ENCODE assay signal across 1 cellular context in the genomic region with DNA sequence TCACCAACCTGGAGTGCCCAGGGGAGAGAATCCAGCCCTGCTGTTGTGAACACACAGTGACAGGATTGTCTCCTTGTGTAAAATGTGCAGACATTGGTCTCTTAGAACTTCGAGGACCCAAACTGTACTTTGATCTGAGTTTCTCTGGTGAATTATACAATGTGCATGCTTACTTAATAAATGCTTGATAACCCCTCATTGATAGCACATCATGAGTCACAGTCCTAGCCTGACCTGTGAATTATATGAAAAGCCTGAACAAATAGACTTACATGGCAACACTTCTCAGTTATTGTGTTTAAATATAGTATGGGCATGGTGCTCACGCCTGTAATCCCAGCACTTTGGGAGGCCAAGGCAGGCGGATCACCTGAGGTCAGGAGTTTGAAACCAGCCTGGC.
TF ChIP-seq lines count a peak whose summit lies in the region.

No MANE protein-coding gene starts in this region.

TF ChIP-seq in HepG2, 621 proteins besides CTCF, POLR2A, EP300 and RAD21:
- TF ChIP-seq MED8 (CRISPR knock-in tag; IDR thresholded peaks at IDR 0.05; ENCODE audit: insufficient replicate concordance) (no peak), MLLT10 (CRISPR knock-in tag; IDR thresholded peaks at IDR 0.05) (no peak)
TF ChIP-seq in HepG2: peak in this region for 0.
